9 cellular contexts compared by ENCODE assay signal in genomic region chr12:27424631-27425230, GRCh38. TPM values are rescaled to one million over a fixed set of nuclear protein-coding genes. Genes with fewer than 3 reads are reported as not detected.
DNase-seq lines count a peak whose midpoint lies in the region; ATAC-seq, FAIRE-seq and TF ChIP-seq lines count a peak whose summit lies in the region.
"Had no signal": no experiment of that assay in that cellular context is flagged by ENCODE, and none has a peak within 500 bp of the region (broad histone marks: within the 10 kb centered on the region; RNA-seq: fewer than 3 reads in every experiment).

No MANE protein-coding gene starts in this region.

- H3K23ac ChIP-seq in neuronal stem cell (ENCODE audit: low read depth, low read length, poor library complexity) = no peak overlapping the region

- no peaks in the 10 kb centered on the region for H3K27me3 ChIP-seq in MM.1S (replicated peaks; ENCODE audit: insufficient read depth, low read length)
- H3K27me3 ChIP-seq in GM12878 (replicated peaks in 1 of 2; ENCODE audit: control insufficient read depth in 2 of 2, insufficient read depth in 2 of 2, low read length in 1 of 2) = no peaks in the 10 kb centered on the region
- no peaks in the 10 kb centered on the region for H3K27me3 ChIP-seq in neuronal stem cell (ENCODE audit: control insufficient read depth in 3 of 3, insufficient read depth in 3 of 3, low read depth in 1 of 3, low read length in 3 of 3)

- H3K79me1 ChIP-seq in neuronal stem cell (ENCODE audit: low read depth, low read length) = no peaks in the 10 kb centered on the region

- H3F3A ChIP-seq in MM.1S (ENCODE audit: insufficient read depth, low read length) = no peaks in the 10 kb centered on the region

- H3K9ac ChIP-seq in MM.1S (ENCODE audit: low read length) (no peak overlapping the region), GM12878 (ENCODE audit: control insufficient read depth, insufficient read depth, low read length) (no peak overlapping the region), neuronal stem cell (ENCODE audit: low read depth, low read length, poor library complexity) (no peak overlapping the region)

- FAIRE-seq in GM12878 (lab: Jason Lieb, UNC) = no peak

- TF ChIP-seq POLR2A in GM12878 (IDR thresholded peaks at IDR 0.05; ENCODE audit: low read depth, low read length) = no peak

- no peak overlapping the region for H2BK5ac ChIP-seq in neuronal stem cell (ENCODE audit: low read length)

- H3K9me2 ChIP-seq in MM.1S (replicated peaks; ENCODE audit: insufficient read depth, low read length) = no peaks in the 10 kb centered on the region

- H3K27ac ChIP-seq in MM.1S (ENCODE audit: low read length) (no peak overlapping the region), GM12878 (ENCODE audit: control insufficient read depth, insufficient read depth) (no peak overlapping the region), neuronal stem cell (replicated peaks; ENCODE audit: low read length) (no peak overlapping the region)

- H3K79me2 ChIP-seq in MM.1S (ENCODE audit: low read length) = no peaks in the 10 kb centered on the region
- H3K79me2 ChIP-seq in GM12878 (ENCODE audit: control insufficient read depth, insufficient read depth, low read length) = no peaks in the 10 kb centered on the region

- no peak for TF ChIP-seq EP300 in GM12878 (IDR thresholded peaks at IDR 0.05; ENCODE audit: borderline replicate concordance in 1 of 2, control insufficient read depth in 1 of 2, low read depth in 2 of 2, low read length in 2 of 2)

- H4K20me1 ChIP-seq in MM.1S (ENCODE audit: insufficient read depth, low read length) (no peaks in the 10 kb centered on the region), GM12878 (ENCODE audit: control insufficient read depth, insufficient read depth) (no peaks in the 10 kb centered on the region)

- SMC1A ChIA-PET in GM12878 (lab: Charles Lee; ENCODE audit: uncharacterized antibody, unreplicated experiment) = interaction anchor here (1.3 to 1.4 kb wide), 2 partner anchors 9 to 228 kb away, joined by 3 to 6 read pairs; no protein-coding TSS in a partner anchor

- H3K4me3 Mint-ChIP-seq in type B pancreatic cell = no peak overlapping the region
- H3K4me3 Mint-ChIP-seq: B cell had no signal

- CTCF ChIA-PET in GM12878 (lab: Yijun Ruan, JAX) = interaction anchor here (1.0 to 2.9 kb wide), 10 partner anchors 9 to 280 kb away, joined by 3 to 30 read pairs (median 5); no protein-coding TSS in a partner anchor

- H3K4me2 ChIP-seq in MM.1S (ENCODE audit: low read depth, low read length) (no peak overlapping the region), GM12878 (ENCODE audit: control insufficient read depth, insufficient read depth) (no peak overlapping the region), neuronal stem cell (ENCODE audit: insufficient read depth, low read length, poor library complexity, severe bottlenecking) (no peak overlapping the region)

- H3K27ac Mint-ChIP-seq in type B pancreatic cell = no peak overlapping the region
- H3K27ac Mint-ChIP-seq: B cell had no signal

- H3K9me3 ChIP-seq in MM.1S (replicated peaks; ENCODE audit: insufficient read depth, low read length) (no peaks in the 10 kb centered on the region), GM12878 (replicated peaks; ENCODE audit: control insufficient read depth, insufficient read depth, low read length) (no peaks in the 10 kb centered on the region), neuronal stem cell (replicated peaks in 1 of 2; ENCODE audit: control insufficient read depth in 2 of 2, insufficient read depth in 1 of 2, low read depth in 1 of 2, low read length in 2 of 2) (no peaks in the 10 kb centered on the region)

- no peak overlapping the region for H2BK120ac ChIP-seq in neuronal stem cell (ENCODE audit: low read depth, low read length)

- H4K8ac ChIP-seq in neuronal stem cell (ENCODE audit: low read depth, low read length) = no peak overlapping the region

- in situ Hi-C loops in GM12878 (cut with MboI) = loop anchor here (25.0 kb wide), 1 partner anchor 238 kb away; no protein-coding TSS in a partner anchor

- WGBS in GM12878 (ENCODE audit: insufficient coverage, insufficient replicate concordance, low lambda C conversion rate, missing lambda C conversion rate) = over 99% methylated on average over 4 of the region's 4 CpGs
- WGBS in neuronal stem cell (ENCODE audit: extremely low coverage in 2 of 2, insufficient read length in 2 of 2, insufficient replicate concordance in 1 of 2), 2 donors = no CpG with 5 or more reads among the region's 4 CpGs

- H2BK15ac ChIP-seq in neuronal stem cell (ENCODE audit: low read length) = no peak overlapping the region

- no TSS peak for BruUV-seq in GM12878 (replicated peaks; lab: Mats Ljungman, UMichigan)

- TF ChIP-seq CTCF in MM.1S (IDR thresholded peaks at IDR 0.05; ENCODE audit: low read length) (peak; percentile 39), GM12878 (IDR thresholded peaks at IDR 0.05 in 2 of 3, conservative IDR thresholded peaks at IDR 0.05 in 1 of 3; ENCODE audit: control insufficient read depth in 2 of 3, extremely low read depth in 1 of 3, insufficient read depth in 1 of 3, low read depth in 3 of 3, low read length in 3 of 3) (peak; percentile 38 to 48 (median 39); a peak in 5 of 6 replicates), type B pancreatic cell (conservative IDR thresholded peaks at IDR 0.05) (peak; percentile 71)

- no peak overlapping the region for H2BK12ac ChIP-seq in neuronal stem cell (ENCODE audit: low read length)

- H3K9me3 Mint-ChIP-seq in type B pancreatic cell = peaks cover 5% of the 10 kb centered on the region

- peak; percentile 52 for DNase-seq in DMS 273 (lab: John Stamatoyannopoulos, UW; ENCODE audit: unreplicated experiment)
- no peak for DNase-seq in DMS 273 treated with DMSO at 0.1 percent for 48 hours (lab: John Stamatoyannopoulos, UW)
- DNase-seq in MM.1S = peak; percentile 20
- no peak for DNase-seq in GM12878 (ENCODE audit: low read depth, low spot score)
- DNase-seq in islet precursor cell = peak; percentile 64
- no peak for DNase-seq in type B pancreatic cell (ENCODE audit: extremely low spot score, unreplicated experiment)
- no peak for DNase-seq in neuronal stem cell (ENCODE audit: low spot score)

- no peaks in the 10 kb centered on the region for H3K27me3 Mint-ChIP-seq in type B pancreatic cell
- H3K27me3 Mint-ChIP-seq: B cell had no signal

- H3K4ac ChIP-seq in neuronal stem cell (ENCODE audit: low read length) = no peak overlapping the region

- H3K36me3 ChIP-seq in MM.1S (replicated peaks; ENCODE audit: insufficient read depth, low read length) (no peaks in the 10 kb centered on the region), GM12878 (ENCODE audit: control insufficient read depth in 2 of 2, insufficient read depth in 2 of 2, low read length in 1 of 2) (peaks cover 0 to 3% of the 10 kb centered on the region in 2 experiments; a peak in 2 of 4 replicates), neuronal stem cell (replicated peaks in 1 of 2; ENCODE audit: control insufficient read depth in 2 of 2, insufficient read depth in 2 of 2, low read length in 2 of 2) (peaks cover 0 to 5% of the 10 kb centered on the region in 2 donors)

- H2AFZ ChIP-seq in MM.1S (ENCODE audit: low read length) (no peak overlapping the region), GM12878 (ENCODE audit: control insufficient read depth, low read depth, low read length) (no peak overlapping the region), neuronal stem cell (ENCODE audit: low read length) (no peak overlapping the region)

- ATAC-seq in GM12878 (peak; percentile 62), HG02884 (IDR thresholded peaks at IDR 0.05; ENCODE audit: unreplicated experiment) (no peak)

- H3K18ac ChIP-seq in neuronal stem cell (ENCODE audit: low read length) = no peak overlapping the region

- no peaks in the 10 kb centered on the region for H3K4me1 Mint-ChIP-seq in type B pancreatic cell (ENCODE audit: unreplicated experiment)
- H3K4me1 Mint-ChIP-seq: B cell had no signal

- RAD21 ChIA-PET in GM12878 (lab: Charles Lee; ENCODE audit: unreplicated experiment) = interaction anchor here (0.6 kb wide), 1 partner anchor 127 kb away, joined by 3 read pairs; no protein-coding TSS in a partner anchor

- H3K14ac ChIP-seq in neuronal stem cell (ENCODE audit: low read length) = no peak overlapping the region

- TF ChIP-seq RAD21 in GM12878 (IDR thresholded peaks at IDR 0.05; ENCODE audit: insufficient read depth, low read depth, low read length) = peak; percentile 45

- H3K4me3 ChIP-seq in MM.1S (ENCODE audit: low read length) (no peak overlapping the region), GM12878 (no peak overlapping the region), neuronal stem cell (ENCODE audit: low read length in 2 of 2) (no peak overlapping the region)

- no peak overlapping the region for H4K91ac ChIP-seq in neuronal stem cell (ENCODE audit: low read depth, low read length, poor library complexity)

- POLR2A ChIA-PET in GM12878 (lab: Charles Lee) = no interaction called here

- intact Hi-C loops in GM12878 (cut with micrococcal nuclease; ENCODE audit: unreplicated experiment) = no loop called here

- peaks cover 19% of the 10 kb centered on the region for H3K36me3 Mint-ChIP-seq in type B pancreatic cell

- H3K4me1 ChIP-seq in MM.1S (ENCODE audit: low read length) (no peaks in the 10 kb centered on the region), GM12878 (ENCODE audit: control insufficient read depth, insufficient read depth, low read length) (no peaks in the 10 kb centered on the region), neuronal stem cell (ENCODE audit: control insufficient read depth in 2 of 2, insufficient read depth in 1 of 2, low read depth in 1 of 2, low read length in 2 of 2) (no peaks in the 10 kb centered on the region)

- H2AK5ac ChIP-seq in neuronal stem cell (ENCODE audit: low read depth, low read length) = no peak overlapping the region

TF ChIP-seq in GM12878, 131 proteins besides CTCF, POLR2A, EP300 and RAD21 (continues in another document):
- TF ChIP-seq CHD4 (IDR thresholded peaks at IDR 0.05) = no peak

RNA-seq across cellular contexts. Expression of gene SMCO2, which starts 21.8 kb away (rescaled TPM):
- 14.8 and 15.8 TPM in 2 replicates for total RNA-seq in GM12878 (2013; cell fraction: nucleolus; rRNA removed)
- total RNA-seq in GM12878 (2014; rRNA removed) (0.56 and 4.7 TPM in 2 replicates), GM12878 (2014; rRNA removed; fragmentation: Illumina TruSeq; extraction: Trizol) (1.1 and 2.1 TPM in 2 replicates), GM12878 (2021) (0.27 and 1.0 TPM in 2 replicates), type B pancreatic cell (ENCODE audit: low replicate concordance) (0.31 TPM in 1 of 2 replicates, not detected in the other)
- polyA plus RNA-seq in GM12878 (2011; ENCODE audit: low read depth) = 0.87 TPM
- polyA plus RNA-seq in GM12878 (2011; rRNA removed) (2.3 and 3.2 TPM in 2 replicates), GM12878 (2014; fragmentation: Illumina TruSeq; extraction: Trizol) (0.50 and 1.3 TPM in 2 replicates), GM12878 (2014; fragmentation: Nextera tagmentation; extraction: Ambion mirVana) (under 1 TPM; 0.51 to 0.77 TPM), GM12878 (2014; rRNA removed) (0.65 and 0.78 TPM in 2 replicates), GM12878 (2016; fragmentation: Nextera tagmentation; extraction: Ambion mirVana) (under 1 TPM; 0.11 to 0.23 TPM)
- polyA plus RNA-seq in GM12878 (2011; cell fraction: cytosol; rRNA removed) = 0.27 and 1.1 TPM in 2 replicates
- 3.4 and 3.9 TPM in 2 replicates for polyA plus RNA-seq in GM12878 (2011; cell fraction: nucleus; rRNA removed)
- 0.68 and 1.2 TPM in 2 replicates for polyA plus RNA-seq in GM12878 (2012)
- polyA minus RNA-seq in GM12878 (2011; rRNA and poly(A)+ RNA removed) = 0.62 and 0.80 TPM in 2 replicates
- polyA minus RNA-seq in GM12878 (2011; cell fraction: cytosol; rRNA and poly(A)+ RNA removed) = not detected in 2 replicates
- polyA minus RNA-seq in GM12878 (2011; cell fraction: nucleus; rRNA and poly(A)+ RNA removed) = 0.97 and 2.0 TPM in 2 replicates
- 0.14 TPM for polyA plus RNA-seq in neuronal stem cell (2013, experiment 1 of 2)
- 0.15 TPM for polyA plus RNA-seq in neuronal stem cell (2013, experiment 2 of 2)
- total RNA-seq: B cell had no signal

Comparison
In these comparisons a context has a peak if more than half of its experiments do, and no peak if none do; other contexts are left out.
1. DNase-seq: peak in DMS 273 (single experiment), MM.1S (single experiment) and islet precursor cell (single experiment); none in DMS 273 treated with DMSO at 0.1 percent for 48 hours (single experiment), GM12878 (single experiment), type B pancreatic cell (single experiment) and neuronal stem cell (single experiment).
2. Peak in every context shown above with its lines, with median percentiles within 50 percentile points of each other: CTCF ChIP-seq.